Comparison of ENCODE assay signal across 14 cellular contexts in genomic region chr11:63535734-63536133, GRCh38. TPM values are rescaled to one million over a fixed set of nuclear protein-coding genes. Genes with fewer than 3 reads are reported as not detected.
DNase-seq lines count a peak whose midpoint lies in the region; ATAC-seq, FAIRE-seq and TF ChIP-seq lines count a peak whose summit lies in the region.
"Had no signal": no experiment of that assay in that cellular context is flagged by ENCODE, and none has a peak within 500 bp of the region (broad histone marks: within the 10 kb centered on the region; RNA-seq: fewer than 3 reads in every experiment).

No MANE protein-coding gene starts in this region.

- no peak overlapping the region for H3K4me2 ChIP-seq in H1 (ENCODE audit: insufficient read depth in 1 of 2, low read depth in 2 of 2, low read length in 2 of 2)

- H3K4ac ChIP-seq in H1 (replicated peaks; ENCODE audit: insufficient read length, low read depth, low read length) = no peak overlapping the region

- 95% methylated on average over 1 of the region's 1 CpG; no CpG with 5 or more reads in 1 of the 2 experiments for WGBS in H1 (ENCODE audit: extremely low coverage in 1 of 2, insufficient coverage in 1 of 2, insufficient read length in 1 of 2, insufficient replicate concordance in 2 of 2, low coverage in 1 of 2, low lambda C conversion rate in 2 of 2, missing lambda C conversion rate in 1 of 2), 2 experiments

- H2BK5ac ChIP-seq in H1 (ENCODE audit: low read depth, low read length) = peak overlapping the region; percentile 18; the same call in 1 of the 2 replicates

- peak overlapping the region; percentile 38; the same call in 1 of the 2 replicates for H2BK20ac ChIP-seq in H1 (ENCODE audit: low read length)

- no peak overlapping the region for H2AFZ ChIP-seq in H1 (ENCODE audit: low read length)

- H3K27ac Mint-ChIP-seq in activated CD8-positive, alpha-beta memory T cell treated with anti-CD3 and anti-CD28 coated beads, Interleukin-2, amount 10 ng/mL, durations not matched to agents 7 days and 5 days = peak overlapping the region; percentile 95
- H3K27ac Mint-ChIP-seq: H9 had no signal

- H3K4me1 ChIP-seq in H1 (replicated peaks in 1 of 4; ENCODE audit: control insufficient read depth in 3 of 4, insufficient read depth in 4 of 4, low read length in 3 of 4) (peaks cover 8 to 20% (median 17%) of the 10 kb centered on the region in 4 experiments; a peak in 6 of 7 replicates), stomach smooth muscle (ENCODE audit: control insufficient read depth, insufficient read depth, low read length) (peaks cover 35% of the 10 kb centered on the region)

- H3K27me3 Mint-ChIP-seq in activated CD8-positive, alpha-beta memory T cell treated with anti-CD3 and anti-CD28 coated beads, Interleukin-2, amount 10 ng/mL, durations not matched to agents 7 days and 5 days = no peaks in the 10 kb centered on the region

- H4K20me1 ChIP-seq in H1 (replicated peaks in 1 of 2; ENCODE audit: control insufficient read depth in 1 of 2, insufficient read depth in 2 of 2, low read length in 2 of 2) = no peaks in the 10 kb centered on the region

- peak; percentile 90 for DNase-seq in activated CD8-positive, alpha-beta memory T cell treated with anti-CD3 and anti-CD28 coated beads, Interleukin-2, amount 10 ng/mL, durations not matched to agents 7 days and 5 days
- no peak for DNase-seq in activated CD8-positive, alpha-beta memory T cell treated with anti-CD3 and anti-CD28 coated beads for 24 hours
- DNase-seq in activated CD4-positive, alpha-beta T cell treated with anti-CD3 and anti-CD28 coated beads for 48 hours = peak; percentile 44
- DNase-seq in H1 (ENCODE audit: low read depth in 1 of 2, low spot score in 2 of 2) (no peak), NCI-H1436 treated with DMSO at 0.1 percent for 48 hours (lab: John Stamatoyannopoulos, UW) (no peak), DMS153 treated with DMSO at 0.1 percent for 48 hours (lab: John Stamatoyannopoulos, UW; ENCODE audit: unreplicated experiment) (no peak)
- DNase-seq: H9, heart right ventricle, NCI-H2107 had no signal

- POLR2A ChIA-PET in H1 (lab: Charles Lee; ENCODE audit: partially characterized antibody) = interaction anchor here (0.9 to 1.6 kb wide), 2 partner anchors 16 to 36 kb away, joined by 3 to 4 read pairs; no protein-coding TSS in a partner anchor

- peak overlapping the region; percentile 83 for H3K4me3 Mint-ChIP-seq in activated CD8-positive, alpha-beta memory T cell treated with anti-CD3 and anti-CD28 coated beads, Interleukin-2, amount 10 ng/mL, durations not matched to agents 7 days and 5 days
- H3K4me3 Mint-ChIP-seq: H9 had no signal

- H3K27ac ChIP-seq in H1 (ENCODE audit: low read depth, low read length) = no peak overlapping the region
- H3K27ac ChIP-seq in stomach smooth muscle (ENCODE audit: low read length) = peak overlapping the region; percentile 97

- no peak overlapping the region for H3K18ac ChIP-seq in H1 (ENCODE audit: extremely low read depth, low read length)

- no peaks in the 10 kb centered on the region for H3K9me3 Mint-ChIP-seq in activated CD8-positive, alpha-beta memory T cell treated with anti-CD3 and anti-CD28 coated beads, Interleukin-2, amount 10 ng/mL, durations not matched to agents 7 days and 5 days (ENCODE audit: low read depth)

- TF ChIP-seq EP300 in H1 (IDR thresholded peaks at IDR 0.05; ENCODE audit: borderline replicate concordance in 1 of 2, low read depth in 2 of 2, low read length in 2 of 2) = no peak

- no peak overlapping the region for H4K8ac ChIP-seq in H1 (ENCODE audit: extremely low read depth, insufficient read depth, low read length)

- H3K79me2 ChIP-seq in H1 (ENCODE audit: control insufficient read depth in 1 of 2, insufficient read depth in 2 of 2, low read length in 2 of 2) = no peaks in the 10 kb centered on the region

- H2BK15ac ChIP-seq in H1 (ENCODE audit: low read length) = 0 out of 2 replicates have a peak overlapping the region, but pooled peaks have one; percentile 76

- H3K36me3 ChIP-seq in H1 (ENCODE audit: control insufficient read depth in 2 of 4, insufficient read depth in 4 of 4, low read length in 3 of 4) (no peaks in the 10 kb centered on the region), stomach smooth muscle (ENCODE audit: control insufficient read depth in 2 of 2, insufficient read depth in 2 of 2, low read length in 2 of 2) (no peaks in the 10 kb centered on the region)

- no peak for TF ChIP-seq POLR2A in H1 (IDR thresholded peaks at IDR 0.05; ENCODE audit: control extremely low read depth in 1 of 2, low read depth in 2 of 2, low read length in 2 of 2)

- peaks cover 4% of the 10 kb centered on the region for H3K36me3 Mint-ChIP-seq in activated CD8-positive, alpha-beta memory T cell treated with anti-CD3 and anti-CD28 coated beads, Interleukin-2, amount 10 ng/mL, durations not matched to agents 7 days and 5 days

- H3K56ac ChIP-seq in H1 (replicated peaks; ENCODE audit: insufficient read length, low read depth, low read length) = no peak overlapping the region

- H3K23ac ChIP-seq in H1 (ENCODE audit: insufficient read length) = no peak overlapping the region

- H2BK120ac ChIP-seq in H1 (replicated peaks; ENCODE audit: low read depth, low read length) = no peak overlapping the region

- H3K4me1 Mint-ChIP-seq in activated CD8-positive, alpha-beta memory T cell treated with anti-CD3 and anti-CD28 coated beads, Interleukin-2, amount 10 ng/mL, durations not matched to agents 7 days and 5 days = peaks cover 75% of the 10 kb centered on the region

- H3K4me3 ChIP-seq in H1 (ENCODE audit: extremely low read depth in 1 of 4, insufficient read depth in 2 of 4, low read depth in 3 of 4, low read length in 4 of 4) (no peak overlapping the region), stomach smooth muscle (ENCODE audit: low read length in 2 of 2) (peak overlapping the region in 1 of 2 donors; percentile 81)

- no peak overlapping the region for H4K5ac ChIP-seq in H1 (ENCODE audit: insufficient read length, low read depth, low read length)

- no peak overlapping the region for H3K14ac ChIP-seq in H1 (ENCODE audit: insufficient read length)

- no peaks in the 10 kb centered on the region for H3K23me2 ChIP-seq in H1 (ENCODE audit: low read depth, low read length)

- H3K9me3 ChIP-seq in H1 (ENCODE audit: insufficient read depth in 2 of 2, low read depth in 1 of 2, low read length in 1 of 2) (no peaks in the 10 kb centered on the region; a peak in 1 of 4 replicates), stomach smooth muscle (ENCODE audit: control insufficient read depth in 2 of 2, low read length in 2 of 2) (no peaks in the 10 kb centered on the region)
- H3K9me3 ChIP-seq: heart right ventricle had no signal

- peak overlapping the region; percentile 93 for H2BK12ac ChIP-seq in H1 (ENCODE audit: low read depth, low read length)

- FAIRE-seq in H1 (lab: Jason Lieb, UNC) = no peak

- ATAC-seq in activated CD8-positive, alpha-beta memory T cell treated with anti-CD3 and anti-CD28 coated beads, Interleukin-2, amount 10 ng/mL, durations not matched to agents 7 days and 5 days = peak; percentile 56
- ATAC-seq in HG02885 (IDR thresholded peaks at IDR 0.05; ENCODE audit: poor library complexity, unreplicated experiment) = no peak
- ATAC-seq: heart right ventricle had no signal

- H3K27me3 ChIP-seq in H1 (replicated peaks in 1 of 4; ENCODE audit: control insufficient read depth in 3 of 4, extremely low read depth in 1 of 4, insufficient read depth in 3 of 4, low read length in 3 of 4) (no peaks in the 10 kb centered on the region), stomach smooth muscle (ENCODE audit: control insufficient read depth in 1 of 2, insufficient read depth in 2 of 2, low read length in 2 of 2) (no peaks in the 10 kb centered on the region)
- H3K27me3 ChIP-seq: heart right ventricle had no signal

- TF ChIP-seq RAD21 in H1 (IDR thresholded peaks at IDR 0.05 in 1 of 2, conservative IDR thresholded peaks at IDR 0.05 in 1 of 2; ENCODE audit: low read depth in 2 of 2, low read length in 2 of 2) = no peak

- CTCF ChIA-PET in activated CD8-positive, alpha-beta memory T cell treated with anti-CD3 and anti-CD28 coated beads, Interleukin-2, amount 10 ng/mL, durations not matched to agents 7 days and 5 days (lab: Charles Lee) = interaction anchor here (1.1 to 4.4 kb wide), 9 partner anchors 10 to 232 kb away, joined by 3 to 46 read pairs (median 9); partner anchors contain the start of genes PLAAT5 and ZFTA
- CTCF ChIA-PET in H1 (lab: Charles Lee; ENCODE audit: partially characterized antibody) = interaction anchor here (1.0 to 3.8 kb wide), 4 partner anchors 17 to 92 kb away, joined by 3 to 20 read pairs (median 4); no protein-coding TSS in a partner anchor

- H2AK5ac ChIP-seq in H1 (ENCODE audit: low read depth, low read length) = peak overlapping the region; percentile 68

- TF ChIP-seq CTCF in H1 (IDR thresholded peaks at IDR 0.05; ENCODE audit: control extremely low read depth in 1 of 3, insufficient read depth in 1 of 3, low read depth in 1 of 3, low read length in 3 of 3) = no peak

- H4K91ac ChIP-seq in H1 (replicated peaks; ENCODE audit: insufficient read length, low read length) = peak overlapping the region; percentile 61

- no peaks in the 10 kb centered on the region for H3K79me1 ChIP-seq in H1 (ENCODE audit: low read depth, low read length)

- H3K9ac ChIP-seq in H1 (replicated peaks in 1 of 4; ENCODE audit: extremely low read depth in 1 of 4, low read depth in 3 of 4, low read length in 3 of 4) = no peak overlapping the region
- H3K9ac ChIP-seq in stomach smooth muscle (ENCODE audit: low read length in 2 of 2) = no peak overlapping the region

RNA-seq across cellular contexts. Expression of gene PLAAT4, which starts 0.9 kb away (rescaled TPM):
- total RNA-seq in activated CD8-positive, alpha-beta memory T cell treated with anti-CD3 and anti-CD28 coated beads, Interleukin-2, amount 10 ng/mL, durations not matched to agents 7 days and 5 days = 100 to 1,000 TPM in 1 of 2 experiments, 10 to 100 TPM in 1; 85.3 to 128 TPM
- 2.6 and 2.8 TPM in 2 replicates for total RNA-seq in H1 (2021; fragmentation: NEBNext Ultra II Directional; extraction: Animal tissue kit (Norgen Biotek cat#: 25700))
- 3.9 and 4.1 TPM in 2 replicates for polyA plus RNA-seq in H1 (2011; rRNA removed)
- 5.8 TPM for polyA plus RNA-seq in H1 (2011; cell fraction: cytosol; rRNA removed)
- polyA plus RNA-seq in H1 (2011; cell fraction: nucleus; rRNA removed) = 5.1 TPM
- polyA plus RNA-seq in H1 (2012, experiment 1 of 2) = 2.6 to 3.9 TPM (median 3.2 TPM) in 4 replicates
- polyA plus RNA-seq in H1 (2012, experiment 2 of 2) = 1.5 TPM
- 1.1 TPM for polyA plus RNA-seq in H1 (2013, experiment 1 of 2)
- 1.7 TPM for polyA plus RNA-seq in H1 (2013, experiment 2 of 2)
- polyA minus RNA-seq in H1 (2011; rRNA and poly(A)+ RNA removed) = 1.00 and 1.6 TPM in 2 replicates
- 2.1 TPM for polyA minus RNA-seq in H1 (2011; cell fraction: cytosol; rRNA and poly(A)+ RNA removed)
- 2.8 TPM for polyA minus RNA-seq in H1 (2011; cell fraction: nucleus; rRNA and poly(A)+ RNA removed)
- total RNA-seq: G401 had no signal

RNA-seq across cellular contexts. Expression of gene PLAAT2, which starts 27.4 kb away (rescaled TPM):
- 1 to 10 TPM in 1 of 2 experiments, under 1 TPM in 1; 0.73 to 1.3 TPM for total RNA-seq in activated CD8-positive, alpha-beta memory T cell treated with anti-CD3 and anti-CD28 coated beads, Interleukin-2, amount 10 ng/mL, durations not matched to agents 7 days and 5 days
- total RNA-seq in H1 (2021; fragmentation: NEBNext Ultra II Directional; extraction: Animal tissue kit (Norgen Biotek cat#: 25700)) = 0.61 TPM in 1 of 2 replicates, not detected in the other
- polyA plus RNA-seq in H1 (2011; rRNA removed) = 0.39 and 0.42 TPM in 2 replicates
- 0.36 TPM for polyA plus RNA-seq in H1 (2011; cell fraction: cytosol; rRNA removed)
- polyA plus RNA-seq in H1 (2011; cell fraction: nucleus; rRNA removed) = 0.64 TPM
- 0.28 to 0.50 TPM in 2 of 4 replicates, not detected in the others for polyA plus RNA-seq in H1 (2012, experiment 1 of 2)
- not detected for polyA plus RNA-seq in H1 (2012, experiment 2 of 2)
- polyA plus RNA-seq in H1 (2013, experiment 1 of 2) = 0.10 TPM
- 0.26 TPM for polyA plus RNA-seq in H1 (2013, experiment 2 of 2)
- polyA minus RNA-seq in H1 (2011; rRNA and poly(A)+ RNA removed) = not detected in 2 replicates
- polyA minus RNA-seq in H1 (2011; cell fraction: cytosol; rRNA and poly(A)+ RNA removed) = not detected
- polyA minus RNA-seq in H1 (2011; cell fraction: nucleus; rRNA and poly(A)+ RNA removed) = not detected
- total RNA-seq: A673, dermis microvascular lymphatic vessel endothelial cell, G401 had no signal
- polyA plus RNA-seq: heart right ventricle had no signal

RNA-seq across cellular contexts. Expression of gene LGALS12, which starts 29.9 kb away (rescaled TPM):
- under 1 TPM; 0.23 to 0.29 TPM for total RNA-seq in activated CD8-positive, alpha-beta memory T cell treated with anti-CD3 and anti-CD28 coated beads, Interleukin-2, amount 10 ng/mL, durations not matched to agents 7 days and 5 days
- 1.3 and 1.6 TPM in 2 replicates for total RNA-seq in H1 (2021; fragmentation: NEBNext Ultra II Directional; extraction: Animal tissue kit (Norgen Biotek cat#: 25700))
- polyA plus RNA-seq in H1 (2011; rRNA removed) = 2.9 and 3.2 TPM in 2 replicates
- 2.7 TPM for polyA plus RNA-seq in H1 (2011; cell fraction: cytosol; rRNA removed)
- 3.4 TPM for polyA plus RNA-seq in H1 (2011; cell fraction: nucleus; rRNA removed)
- 1.1 to 1.9 TPM (median 1.6 TPM) in 4 replicates for polyA plus RNA-seq in H1 (2012, experiment 1 of 2)
- polyA plus RNA-seq in H1 (2012, experiment 2 of 2) = 1.1 TPM
- polyA plus RNA-seq in H1 (2013, experiment 1 of 2) = 0.83 TPM
- polyA plus RNA-seq in H1 (2013, experiment 2 of 2) = 0.90 TPM
- 3.0 and 3.5 TPM in 2 replicates for polyA minus RNA-seq in H1 (2011; rRNA and poly(A)+ RNA removed)
- not detected for polyA minus RNA-seq in H1 (2011; cell fraction: cytosol; rRNA and poly(A)+ RNA removed)
- polyA minus RNA-seq in H1 (2011; cell fraction: nucleus; rRNA and poly(A)+ RNA removed) = 1.7 TPM
- total RNA-seq: A673, dermis microvascular lymphatic vessel endothelial cell, G401 had no signal

RNA-seq across cellular contexts. Expression of gene PLAAT5, which starts 44.8 kb away (rescaled TPM):
- under 1 TPM; 0.19 to 0.26 TPM for total RNA-seq in activated CD8-positive, alpha-beta memory T cell treated with anti-CD3 and anti-CD28 coated beads, Interleukin-2, amount 10 ng/mL, durations not matched to agents 7 days and 5 days
- total RNA-seq in H1 (2021; fragmentation: NEBNext Ultra II Directional; extraction: Animal tissue kit (Norgen Biotek cat#: 25700)) = 12.8 and 16.0 TPM in 2 replicates
- polyA plus RNA-seq in H1 (2011; rRNA removed) = 11.4 and 18.7 TPM in 2 replicates
- 22.1 TPM for polyA plus RNA-seq in H1 (2011; cell fraction: cytosol; rRNA removed)
- polyA plus RNA-seq in H1 (2011; cell fraction: nucleus; rRNA removed) = 11.7 TPM
- polyA plus RNA-seq in H1 (2012, experiment 1 of 2) = 12.8 to 17.8 TPM (median 16.1 TPM) in 4 replicates
- polyA plus RNA-seq in H1 (2012, experiment 2 of 2) = 4.1 TPM
- polyA plus RNA-seq in H1 (2013, experiment 1 of 2) = 5.2 TPM
- polyA plus RNA-seq in H1 (2013, experiment 2 of 2) = 5.3 TPM
- 37.8 and 40.3 TPM in 2 replicates for polyA minus RNA-seq in H1 (2011; rRNA and poly(A)+ RNA removed)
- polyA minus RNA-seq in H1 (2011; cell fraction: cytosol; rRNA and poly(A)+ RNA removed) = 8.9 TPM
- 14.6 TPM for polyA minus RNA-seq in H1 (2011; cell fraction: nucleus; rRNA and poly(A)+ RNA removed)
- total RNA-seq: A673, dermis microvascular lymphatic vessel endothelial cell, G401 had no signal

Comparison
In these comparisons a context has a peak if more than half of its experiments do, and no peak if none do; other contexts are left out.
1. DNase-seq: peak in activated CD8-positive, alpha-beta memory T cell treated with anti-CD3 and anti-CD28 coated beads, Interleukin-2, amount 10 ng/mL, durations not matched to agents 7 days and 5 days (single experiment) and activated CD4-positive, alpha-beta T cell treated with anti-CD3 and anti-CD28 coated beads for 48 hours (single experiment); none in activated CD8-positive, alpha-beta memory T cell treated with anti-CD3 and anti-CD28 coated beads for 24 hours (single experiment), H1 (0 of 2), NCI-H1436 treated with DMSO at 0.1 percent for 48 hours (single experiment) and DMS153 treated with DMSO at 0.1 percent for 48 hours (single experiment).
2. RNA of gene PLAAT4, which starts 0.9 kb away (total RNA-seq): 85.3 to 128 TPM in activated CD8-positive, alpha-beta memory T cell treated with anti-CD3 and anti-CD28 coated beads, Interleukin-2, amount 10 ng/mL, durations not matched to agents 7 days and 5 days; 2.6 to 2.8 TPM in H1; every median in the first group is over 10 times any median in the second.